In the genomic region with DNA sequence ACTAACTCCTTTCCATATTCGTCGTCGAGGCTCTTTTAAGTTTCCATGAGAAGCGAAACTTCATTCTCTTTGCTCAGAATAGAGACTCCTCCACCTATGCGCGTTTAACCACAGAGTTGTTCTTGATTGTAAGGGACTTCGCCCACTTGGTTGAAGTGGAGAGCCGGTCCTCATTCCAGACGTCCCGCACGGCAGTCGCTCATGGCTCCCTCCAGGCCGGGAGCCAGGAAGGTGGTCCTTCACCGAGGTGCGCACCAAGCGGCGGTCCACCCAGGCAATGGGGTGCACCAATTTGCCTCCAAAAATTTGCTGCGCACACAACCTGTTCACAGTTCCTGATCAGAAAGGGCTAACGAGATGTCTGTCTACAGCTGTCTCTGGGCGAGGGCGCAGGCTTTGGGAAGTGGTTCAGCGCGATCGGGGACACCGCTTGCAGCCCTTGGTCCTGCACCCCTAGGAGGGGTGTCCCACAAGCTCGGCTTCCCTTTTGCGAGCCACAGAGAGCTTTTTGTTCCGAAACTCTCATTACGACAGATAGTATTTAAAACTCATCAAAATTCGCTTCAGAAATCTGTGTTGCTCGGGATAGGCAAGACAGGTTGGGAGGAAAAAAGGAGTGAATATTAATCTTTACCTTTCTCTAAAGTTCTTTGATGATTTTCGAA, we compare ENCODE assay signal across 14 cellular contexts. TPM values are rescaled to one million over a fixed set of nuclear protein-coding genes. Genes with fewer than 3 reads are reported as not detected.
DNase-seq lines count a peak whose midpoint lies in the region; ATAC-seq and TF ChIP-seq lines count a peak whose summit lies in the region.
"Had no signal": no experiment of that assay in that cellular context is flagged by ENCODE, and none has a peak within 500 bp of the region (broad histone marks: within the 10 kb centered on the region; RNA-seq: fewer than 3 reads in every experiment).

No MANE protein-coding gene starts in this region.

- no peak for TF ChIP-seq CTCF in foreskin keratinocyte (conservative IDR thresholded peaks at IDR 0.05)
- no peak for TF ChIP-seq CTCF in suprapubic skin (IDR thresholded peaks at IDR 0.05)

- no peaks in the 10 kb centered on the region for H3K9me3 ChIP-seq in suprapubic skin
- H3K9me3 ChIP-seq: A549, thyroid gland had no signal

- ATAC-seq in HG03354 (IDR thresholded peaks at IDR 0.05; ENCODE audit: poor library complexity, severe bottlenecking, unreplicated experiment) (peak; percentile 68), foreskin keratinocyte (peak; percentile 35)
- no peak for ATAC-seq in effector memory CD8-positive, alpha-beta T cell (replicated peaks)
- ATAC-seq: A549; activated CD4-positive, CD25-positive, alpha-beta regulatory T cell treated with anti-CD3 and anti-CD28 coated beads, Interleukin-2, amount 50 U/mL, for 24 hours had no signal

- H3K4me3 Mint-ChIP-seq in activated CD4-positive, alpha-beta T cell treated with anti-CD3 and anti-CD28 coated beads, Interleukin-2, amount 10 ng/mL, durations not matched to agents 24 days and 14 days, result no peak overlapping the region
- no peak overlapping the region for H3K4me3 Mint-ChIP-seq in effector memory CD8-positive, alpha-beta T cell

- peaks cover 49% of the 10 kb centered on the region for H3K27me3 Mint-ChIP-seq in activated CD4-positive, alpha-beta T cell treated with anti-CD3 and anti-CD28 coated beads, Interleukin-2, amount 10 ng/mL, durations not matched to agents 24 days and 14 days
- H3K27me3 Mint-ChIP-seq in effector memory CD8-positive, alpha-beta T cell, result peaks cover 0 to 10% of the 10 kb centered on the region in 2 donors

- no peak for TF ChIP-seq POLR2A in suprapubic skin (IDR thresholded peaks at IDR 0.05)

- H3K4me1 ChIP-seq in foreskin keratinocyte (no peaks in the 10 kb centered on the region), suprapubic skin (peaks cover 7% of the 10 kb centered on the region)
- H3K4me1 ChIP-seq: thyroid gland had no signal

- peaks cover 12% of the 10 kb centered on the region for H3K9me3 Mint-ChIP-seq in activated CD4-positive, alpha-beta T cell treated with anti-CD3 and anti-CD28 coated beads, Interleukin-2, amount 10 ng/mL, durations not matched to agents 24 days and 14 days
- peaks cover 0 to 5% of the 10 kb centered on the region in 2 donors for H3K9me3 Mint-ChIP-seq in effector memory CD8-positive, alpha-beta T cell

- H3K27ac Mint-ChIP-seq in activated CD4-positive, alpha-beta T cell treated with anti-CD3 and anti-CD28 coated beads, Interleukin-2, amount 10 ng/mL, durations not matched to agents 24 days and 14 days, result no peak overlapping the region
- no peak overlapping the region for H3K27ac Mint-ChIP-seq in effector memory CD8-positive, alpha-beta T cell

- H3K27me3 ChIP-seq in foreskin keratinocyte (peaks cover 100% of the 10 kb centered on the region), suprapubic skin (peaks cover 77% of the 10 kb centered on the region)

- 8% methylated on average over 26 of the region's 32 CpGs for WGBS in suprapubic skin

- H3K4me3 ChIP-seq in suprapubic skin, result peak overlapping the region; percentile 26
- H3K4me3 ChIP-seq: A549, thyroid gland had no signal

- H3K36me3 Mint-ChIP-seq in activated CD4-positive, alpha-beta T cell treated with anti-CD3 and anti-CD28 coated beads, Interleukin-2, amount 10 ng/mL, durations not matched to agents 24 days and 14 days (ENCODE audit: low read depth), result no peaks in the 10 kb centered on the region
- no peaks in the 10 kb centered on the region for H3K36me3 Mint-ChIP-seq in effector memory CD8-positive, alpha-beta T cell (ENCODE audit: insufficient read depth)

- intact Hi-C loops in activated CD4-positive, alpha-beta T cell treated with anti-CD3 and anti-CD28 coated beads, Interleukin-2, amount 10 ng/mL, durations not matched to agents 24 days and 14 days (cut with micrococcal nuclease), result no loop called here

- H3K36me3 ChIP-seq in suprapubic skin, result no peaks in the 10 kb centered on the region
- H3K36me3 ChIP-seq: thyroid gland had no signal

- H3K4me1 Mint-ChIP-seq in activated CD4-positive, alpha-beta T cell treated with anti-CD3 and anti-CD28 coated beads, Interleukin-2, amount 10 ng/mL, durations not matched to agents 24 days and 14 days, result peaks cover 4% of the 10 kb centered on the region
- no peaks in the 10 kb centered on the region for H3K4me1 Mint-ChIP-seq in effector memory CD8-positive, alpha-beta T cell (ENCODE audit: low read depth in 2 of 2)

- TF ChIP-seq EP300 in suprapubic skin (IDR thresholded peaks at IDR 0.05), result no peak

- peak; percentile 54 for DNase-seq in activated CD4-positive, alpha-beta T cell treated with anti-CD3 and anti-CD28 coated beads, Interleukin-2, amount 10 ng/mL, durations not matched to agents 24 days and 14 days
- no peak for DNase-seq in activated CD4-positive, alpha-beta T cell treated with anti-CD3 and anti-CD28 coated beads, Interleukin-2, amount 50 U/mL, for 4 hours
- DNase-seq in foreskin keratinocyte (peak in 1 of 2 donors; percentile 8), suprapubic skin (ENCODE audit: low spot score in 2 of 2) (no peak), DMS153 (lab: John Stamatoyannopoulos, UW) (no peak)
- no peak for DNase-seq in activated naive CD4-positive, alpha-beta T cell (lab: John Stamatoyannopoulos, UW)
- no peak for DNase-seq in effector memory CD8-positive, alpha-beta T cell
- DNase-seq: activated naive CD4-positive, alpha-beta T cell treated with anti-CD3 and anti-CD28 coated beads, Interleukin-2, amount 50 U/mL, for 16 hours; NCI-H1417; thyroid gland had no signal

- H3K27ac ChIP-seq in foreskin keratinocyte (no peak overlapping the region), suprapubic skin (no peak overlapping the region)
- H3K27ac ChIP-seq: A549, thyroid gland had no signal

RNA-seq across cellular contexts. Expression of a gene that starts 6.5 kb away (rescaled TPM):
- total RNA-seq in activated CD4-positive, alpha-beta T cell treated with anti-CD3 and anti-CD28 coated beads, Interleukin-2, amount 10 ng/mL, durations not matched to agents 24 days and 14 days, result not detected in 2 replicates
- total RNA-seq in foreskin keratinocyte (not detected in 2 replicates), suprapubic skin (1 to 10 TPM in 2 of 4 donors, under 1 TPM in 1, not detected in 1; 0.56 to 2.0 (median 1.7) TPM)
- polyA plus RNA-seq in foreskin keratinocyte, result not detected in 2 replicates
- total RNA-seq: omental fat pad had no signal
